16 cellular contexts compared by ENCODE assay signal in genomic region chr13:98274921-98275487, GRCh38.
DNase-seq lines count a peak whose midpoint lies in the region; TF ChIP-seq lines count a peak whose summit lies in the region.
"Had no signal": no experiment of that assay in that cellular context is flagged by ENCODE, and none has a peak within 500 bp of the region (broad histone marks: within the 10 kb centered on the region; RNA-seq: fewer than 3 reads in every experiment).

No MANE protein-coding gene starts in this region.

- WGBS in smooth muscle cell (ENCODE audit: low lambda C conversion rate) = 75% methylated on average over 2 of the region's 2 CpGs

- peak overlapping the region; percentile 25 for H3K27ac ChIP-seq in VCaP
- no peak overlapping the region for H3K27ac ChIP-seq in iPS-18a (ENCODE audit: low read length)
- H3K27ac ChIP-seq in smooth muscle cell (ENCODE audit: low read depth) = peak overlapping the region; percentile 85

- TF ChIP-seq CTCF in VCaP (conservative IDR thresholded peaks at IDR 0.05) = no peak
- TF ChIP-seq CTCF in smooth muscle cell (IDR thresholded peaks at IDR 0.05; ENCODE audit: borderline replicate concordance, insufficient read depth, poor library complexity, severe bottlenecking) = no peak

- H3K27me3 ChIP-seq in iPS-18a (ENCODE audit: control insufficient read depth, insufficient read depth, low read length) (no peaks in the 10 kb centered on the region), smooth muscle cell (ENCODE audit: low read depth) (no peaks in the 10 kb centered on the region)
- H3K27me3 ChIP-seq: adrenal gland had no signal

- no peaks in the 10 kb centered on the region for H4K20me1 ChIP-seq in smooth muscle cell (ENCODE audit: low read depth)

- no peak overlapping the region for H2AFZ ChIP-seq in smooth muscle cell (ENCODE audit: low read depth)

- peak overlapping the region; percentile 85 for H3K4me2 ChIP-seq in smooth muscle cell

- H3K9me3 ChIP-seq in iPS-18a (ENCODE audit: control insufficient read depth, low read depth, low read length) (no peaks in the 10 kb centered on the region), smooth muscle cell (replicated peaks; ENCODE audit: low read depth) (no peaks in the 10 kb centered on the region)
- H3K9me3 ChIP-seq: adrenal gland had no signal

- H3K4me1 ChIP-seq in iPS-18a (ENCODE audit: control insufficient read depth, low read depth, low read length) = peaks cover 33% of the 10 kb centered on the region
- peaks cover 56% of the 10 kb centered on the region for H3K4me1 ChIP-seq in smooth muscle cell (ENCODE audit: low read depth)

- no peaks in the 10 kb centered on the region for H3K36me3 ChIP-seq in iPS-18a (ENCODE audit: control insufficient read depth, low read depth, low read length)
- no peaks in the 10 kb centered on the region for H3K36me3 ChIP-seq in smooth muscle cell (ENCODE audit: low read depth)
- H3K36me3 ChIP-seq: adrenal gland had no signal

- H3K4me3 ChIP-seq in iPS-18a (ENCODE audit: low read length) (no peak overlapping the region), smooth muscle cell (no peak overlapping the region)
- H3K4me3 ChIP-seq: adrenal gland had no signal

- H3K9ac ChIP-seq in iPS-18a (ENCODE audit: low read length) (peak overlapping the region; percentile 40), smooth muscle cell (ENCODE audit: low read depth) (no peak overlapping the region)

- H3F3A ChIP-seq in smooth muscle cell (ENCODE audit: low read depth) = peaks cover 25% of the 10 kb centered on the region

- DNase-seq in NCI-H1092 treated with DMSO at 0.1 percent for 48 hours (lab: John Stamatoyannopoulos, UW) (peak; percentile 59), NCI-H1092 (lab: John Stamatoyannopoulos, UW) (no peak), smooth muscle cell (lab: John Stamatoyannopoulos, UW; ENCODE audit: unreplicated experiment) (no peak), mesenteric fat pad (ENCODE audit: low spot score) (no peak), middle frontal gyrus (ENCODE audit: extremely low spot score, low spot score) (no peak), AML-193 (lab: John Stamatoyannopoulos, UW) (no peak)
- DNase-seq: 8988T; activated CD8-positive, alpha-beta memory T cell treated with anti-CD3 and anti-CD28 coated beads for 24 hours; adrenal gland; CD4-positive, CD25-positive, alpha-beta regulatory T cell; KBM-7; NCI-H1105 treated with DMSO at 0.1 percent for 48 hours; stimulated activated CD4-positive, alpha-beta T cell treated with anti-CD3 and anti-CD28 coated beads, Interleukin-4, amount 100 ng/mL, for 24 hours; T-cell had no signal

- H3K79me2 ChIP-seq in smooth muscle cell (ENCODE audit: low read depth) = peaks cover 72% of the 10 kb centered on the region
